ENCODE assay signal across 11 cellular contexts in genomic region chr2:29113891-29114321, GRCh38. TPM values are rescaled to one million over a fixed set of nuclear protein-coding genes. Genes with fewer than 3 reads are reported as not detected.
DNase-seq lines count a peak whose midpoint lies in the region; ATAC-seq and TF ChIP-seq lines count a peak whose summit lies in the region.
"Had no signal": no experiment of that assay in that cellular context is flagged by ENCODE, and none has a peak within 500 bp of the region (broad histone marks: within the 10 kb centered on the region; RNA-seq: fewer than 3 reads in every experiment).

No MANE protein-coding gene starts in this region.

- peak; percentile 25 for ATAC-seq in left lobe of liver
- ATAC-seq in GM18511 (IDR thresholded peaks at IDR 0.05; ENCODE audit: unreplicated experiment) = no peak
- ATAC-seq in GM18907 (IDR thresholded peaks at IDR 0.05; ENCODE audit: unreplicated experiment) = no peak

- peaks cover 16% of the 10 kb centered on the region for H3K27me3 Mint-ChIP-seq in T-helper 1 cell treated with Interleukin-12 subunit alpha and Interleukin-12 subunit beta and Interleukin-4 antibody, amounts not matched to agents 30 μg/mL and 1 μg/mL, for 36 hours (ENCODE audit: low read depth)

- intact Hi-C loops in ascending aorta (cut with DNase I) = loop anchor here (10.0 kb wide), 1 partner anchor 1031 kb away; the partner anchor contains the start of gene YPEL5

- DNase-seq in T-helper 1 cell = no peak
- DNase-seq in NCI-H2227 (lab: John Stamatoyannopoulos, UW; ENCODE audit: unreplicated experiment) = peak; percentile 76
- peak; percentile 23 to 73 for DNase-seq in ascending aorta (ENCODE audit: low spot score in 2 of 2)
- no peak for DNase-seq in left lobe of liver (ENCODE audit: low spot score)
- no peak for DNase-seq in activated CD4-positive, alpha-beta T cell treated with anti-CD3 and anti-CD28 coated beads for 48 hours

- H3K9me3 ChIP-seq in ascending aorta = no peaks in the 10 kb centered on the region

- peak overlapping the region; percentile 93 for H3K4me3 Mint-ChIP-seq in T-helper 1 cell treated with Interleukin-12 subunit alpha and Interleukin-12 subunit beta and Interleukin-4 antibody, amounts not matched to agents 30 μg/mL and 1 μg/mL, for 36 hours

- H3K27me3 ChIP-seq in ascending aorta = no peaks in the 10 kb centered on the region
- H3K27me3 ChIP-seq: BLaER1 treated with 17β-estradiol and CSF1 and Interleukin-3, amounts not matched to agents 10 nM and 100 nM had no signal

- H3K27ac Mint-ChIP-seq in T-helper 1 cell treated with Interleukin-12 subunit alpha and Interleukin-12 subunit beta and Interleukin-4 antibody, amounts not matched to agents 30 μg/mL and 1 μg/mL, for 36 hours = peak overlapping the region; percentile 95

- no peak overlapping the region for H3K4me3 ChIP-seq in ascending aorta

- peaks cover 4% of the 10 kb centered on the region for H3K36me3 Mint-ChIP-seq in T-helper 1 cell treated with Interleukin-12 subunit alpha and Interleukin-12 subunit beta and Interleukin-4 antibody, amounts not matched to agents 30 μg/mL and 1 μg/mL, for 36 hours (ENCODE audit: low read depth)

- H3K9me3 Mint-ChIP-seq in T-helper 1 cell treated with Interleukin-12 subunit alpha and Interleukin-12 subunit beta and Interleukin-4 antibody, amounts not matched to agents 30 μg/mL and 1 μg/mL, for 36 hours = no peaks in the 10 kb centered on the region

- H3K36me3 ChIP-seq in ascending aorta = no peaks in the 10 kb centered on the region
- H3K36me3 ChIP-seq: BLaER1 treated with 17β-estradiol and CSF1 and Interleukin-3, amounts not matched to agents 10 nM and 100 nM had no signal

- no peak overlapping the region for H3K27ac ChIP-seq in ascending aorta

- peaks cover 0 to 14% of the 10 kb centered on the region in 2 donors for H3K4me1 ChIP-seq in ascending aorta

- TF ChIP-seq CTCF in ascending aorta (IDR thresholded peaks at IDR 0.05) = no peak

- peaks cover 48% of the 10 kb centered on the region for H3K4me1 Mint-ChIP-seq in T-helper 1 cell treated with Interleukin-12 subunit alpha and Interleukin-12 subunit beta and Interleukin-4 antibody, amounts not matched to agents 30 μg/mL and 1 μg/mL, for 36 hours (ENCODE audit: low read depth)

RNA-seq across cellular contexts. Expression of gene CLIP4, which starts 1.3 kb away (rescaled TPM):
- total RNA-seq in ascending aorta (9.5 TPM), left lobe of liver (3.8 TPM)

RNA-seq across cellular contexts. Expression of gene PCARE, which starts 39.6 kb away (rescaled TPM):
- total RNA-seq in ascending aorta (not detected), left lobe of liver (not detected)
- total RNA-seq: pulmonary artery endothelial cell; T-helper 2 cell treated with Interferon-gamma antibody and Interleukin-4, amounts not matched to agents 100 ng/mL and 5 ng/mL, for 36 hours had no signal

Comparison
In these comparisons a context has a peak if more than half of its experiments do, and no peak if none do; other contexts are left out.
1. DNase-seq: peak in NCI-H2227 (single experiment) and ascending aorta (2 of 2); none in T-helper 1 cell (0 of 5), left lobe of liver (single experiment) and activated CD4-positive, alpha-beta T cell treated with anti-CD3 and anti-CD28 coated beads for 48 hours (single experiment).